Comparison of ENCODE assay signal across 14 cellular contexts in the genomic region with DNA sequence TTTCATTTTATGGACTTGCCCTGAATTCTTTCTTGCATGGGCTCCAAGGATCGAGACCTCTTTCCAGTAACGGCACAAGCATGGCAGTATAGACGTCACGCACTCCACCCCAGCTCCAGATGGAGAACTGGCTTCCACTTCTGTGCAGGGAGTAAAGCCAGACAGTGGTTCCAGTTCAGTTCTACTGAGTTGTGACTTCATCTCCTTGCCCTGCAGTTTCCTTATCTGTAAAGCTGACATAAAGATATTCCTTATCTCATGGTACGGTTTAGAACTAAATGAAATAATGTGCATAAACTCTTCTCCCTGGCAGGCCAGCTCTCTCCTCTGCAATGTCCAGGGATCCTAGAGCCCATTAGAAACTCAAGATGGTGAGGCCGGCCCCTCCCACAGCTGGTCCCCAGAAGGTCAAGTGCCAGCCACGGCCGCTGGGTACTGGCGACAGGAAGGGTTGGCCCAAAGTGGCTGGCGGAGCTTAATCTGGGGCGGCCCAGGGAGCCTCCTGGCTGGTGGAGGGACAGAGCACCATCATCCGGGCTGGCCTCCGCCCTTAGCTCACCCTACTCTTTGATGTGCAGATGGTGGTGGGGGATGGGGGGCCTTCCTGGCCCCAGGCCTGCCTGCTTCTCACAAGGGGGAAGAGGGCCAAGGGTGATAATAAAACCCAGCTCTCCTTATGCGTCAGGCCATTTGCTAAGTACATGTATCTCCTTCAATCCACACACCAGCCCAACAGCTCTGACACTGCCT. TPM values are rescaled to one million over a fixed set of nuclear protein-coding genes. Genes with fewer than 3 reads are reported as not detected.
DNase-seq lines count a peak whose midpoint lies in the region; ATAC-seq and TF ChIP-seq lines count a peak whose summit lies in the region.
"Had no signal": no experiment of that assay in that cellular context is flagged by ENCODE, and none has a peak within 500 bp of the region (broad histone marks: within the 10 kb centered on the region; RNA-seq: fewer than 3 reads in every experiment).

No MANE protein-coding gene starts in this region.

- intact Hi-C loops in mucosa of descending colon (cut with DNase I, micrococcal nuclease) (loop anchor here in 1 of 2 donors (10.0 kb wide), 1 partner anchor 72 kb away; no protein-coding TSS in a partner anchor), lower leg skin (cut with DNase I; ENCODE audit: low total_unique reads) (no loop called here)

- no peak overlapping the region for H3K4me3 Mint-ChIP-seq in endodermal cell

- H3K4me1 ChIP-seq in endodermal cell (ENCODE audit: control insufficient read depth, insufficient read depth, low read length) = no peaks in the 10 kb centered on the region
- H3K4me1 ChIP-seq in mucosa of descending colon (ENCODE audit: low read depth) = peaks cover 39% of the 10 kb centered on the region

- DNase-seq in D341Med (ENCODE audit: low spot score) (peak; percentile 14), NCI-H82 (lab: John Stamatoyannopoulos, UW) (peak; percentile 87), endodermal cell (peak; percentile 88), mucosa of descending colon (peak; percentile 46 to 72 (median 64)), NCI-H2227 (lab: John Stamatoyannopoulos, UW; ENCODE audit: unreplicated experiment) (no peak), COLO668 (lab: John Stamatoyannopoulos, UW; ENCODE audit: unreplicated experiment) (no peak), lower leg skin (ENCODE audit: low spot score in 2 of 2) (no peak), brain microvascular endothelial cell (no peak)
- DNase-seq: activated effector memory CD4-positive, alpha-beta T cell treated with anti-CD3 and anti-CD28 coated beads, Interleukin-2, amount 50 U/mL, for 16 hours; DMS79 treated with DMSO at 0.1 percent for 48 hours had no signal

- TF ChIP-seq CTCF in endodermal cell (conservative IDR thresholded peaks at IDR 0.05) (no peak), mucosa of descending colon (IDR thresholded peaks at IDR 0.05) (no peak), lower leg skin (IDR thresholded peaks at IDR 0.05) (no peak), brain microvascular endothelial cell (IDR thresholded peaks at IDR 0.05; ENCODE audit: low read depth, low read length, missing control alignments) (no peak)

- H3K27ac Mint-ChIP-seq in endodermal cell = no peak overlapping the region

- no peak for TF ChIP-seq POLR2A in lower leg skin (IDR thresholded peaks at IDR 0.05)

- peaks cover 10% of the 10 kb centered on the region for H3K27me3 ChIP-seq in endodermal cell (ENCODE audit: control insufficient read depth, insufficient read depth, low read length, poor library complexity, severe bottlenecking)
- no peaks in the 10 kb centered on the region for H3K27me3 ChIP-seq in brain microvascular endothelial cell (replicated peaks)
- H3K27me3 ChIP-seq: dorsolateral prefrontal cortex had no signal

- no peaks in the 10 kb centered on the region for H3K36me3 ChIP-seq in endodermal cell (ENCODE audit: control insufficient read depth, insufficient read depth, low read length)
- no peaks in the 10 kb centered on the region for H3K36me3 ChIP-seq in mucosa of descending colon (ENCODE audit: low read depth)
- peaks cover 13% of the 10 kb centered on the region for H3K36me3 ChIP-seq in brain microvascular endothelial cell (replicated peaks)

- 71 to 76% methylated on average over 8 to 12 of the region's 14 CpGs for WGBS in endodermal cell (ENCODE audit: insufficient coverage in 1 of 2, insufficient read length in 1 of 2), 2 experiments
- 56% methylated on average over 14 of the region's 14 CpGs for WGBS in lower leg skin, 2 donors

- peaks cover 8% of the 10 kb centered on the region for H3K9me3 ChIP-seq in endodermal cell (ENCODE audit: control insufficient read depth, low read length)
- no peaks in the 10 kb centered on the region for H3K9me3 ChIP-seq in mucosa of descending colon

- in situ Hi-C loops in brain microvascular endothelial cell (cut with HindIII; ENCODE audit: low pct_ligation_motif_present, low sequenced_read_pairs) = no loop called here

- H3K4me1 Mint-ChIP-seq in endodermal cell = peaks cover 14% of the 10 kb centered on the region

- H3K27ac ChIP-seq in endodermal cell (ENCODE audit: low read depth, low read length) (no peak overlapping the region), brain microvascular endothelial cell (no peak overlapping the region)
- H3K27ac ChIP-seq: dorsolateral prefrontal cortex, VCaP had no signal

- peaks cover 33% of the 10 kb centered on the region for H3K27me3 Mint-ChIP-seq in endodermal cell (ENCODE audit: insufficient read depth)

- no peak overlapping the region for H3K9ac ChIP-seq in endodermal cell (ENCODE audit: extremely low read depth, low read length, poor library complexity, severe bottlenecking)

- peaks cover 12% of the 10 kb centered on the region for H3K9me3 Mint-ChIP-seq in endodermal cell

- no peak overlapping the region for H3K4me3 ChIP-seq in endodermal cell (ENCODE audit: low read length)
- no peak overlapping the region for H3K4me3 ChIP-seq in mucosa of descending colon
- H3K4me3 ChIP-seq in lower leg skin (ENCODE audit: low read depth, poor library complexity, severe bottlenecking) = no peak overlapping the region
- no peak overlapping the region for H3K4me3 ChIP-seq in brain microvascular endothelial cell (ENCODE audit: low read depth, low read length)
- H3K4me3 ChIP-seq: dorsolateral prefrontal cortex had no signal

- ATAC-seq in mucosa of descending colon = no peak

- peaks cover 3% of the 10 kb centered on the region for H3K36me3 Mint-ChIP-seq in endodermal cell (ENCODE audit: low read depth)

RNA-seq across cellular contexts. Expression of gene MESP2, which starts 7.2 kb away (rescaled TPM):
- total RNA-seq in endodermal cell (1 to 10 TPM in 1 of 2 donors, under 1 TPM in 1; 0.22 to 1.3 TPM), mucosa of descending colon (1 to 10 TPM in 2 of 3 donors, under 1 TPM in 1; 0.79 to 4.7 (median 1.2) TPM), lower leg skin (1 to 10 TPM in 1 of 4 donors, under 1 TPM in 1, not detected in 2; 0.45 to 1.1 TPM)
- polyA plus RNA-seq in endodermal cell (2013, experiment 1 of 2) = 0.68 TPM
- 0.54 TPM for polyA plus RNA-seq in endodermal cell (2013, experiment 2 of 2)
- total RNA-seq: osteocyte, temporal lobe had no signal

RNA-seq across cellular contexts. Expression of gene ANPEP, which starts 31.4 kb away (rescaled TPM):
- total RNA-seq in endodermal cell (1 to 10 TPM in 1 of 2 donors, under 1 TPM in 1; 0.95 to 3.3 TPM), mucosa of descending colon (1,000 to 10,000 TPM in 1 of 3 donors, 100 to 1,000 TPM in 2; 270 to 1,014 (median 289) TPM), lower leg skin (10 to 100 TPM; 14.9 to 67.3 (median 21.6) TPM)
- polyA plus RNA-seq in endodermal cell (2013, experiment 1 of 2) = 2.0 TPM
- polyA plus RNA-seq in endodermal cell (2013, experiment 2 of 2) = 2.2 TPM

RNA-seq across cellular contexts. Expression of gene MESP1, which starts 32.2 kb away (rescaled TPM):
- total RNA-seq in endodermal cell (under 1 TPM in 1 of 2 donors, not detected in 1; 0.22 TPM), mucosa of descending colon (10 to 100 TPM in 1 of 3 donors, 1 to 10 TPM in 2; 4.6 to 10.2 (median 8.5) TPM), lower leg skin (1 to 10 TPM in 3 of 4 donors, under 1 TPM in 1; 0.61 to 1.7 (median 1.3) TPM)
- polyA plus RNA-seq in endodermal cell (2013, experiment 1 of 2) = 0.71 TPM
- polyA plus RNA-seq in endodermal cell (2013, experiment 2 of 2) = 1.6 TPM

Comparison
In these comparisons a context has a peak if more than half of its experiments do, and no peak if none do; other contexts are left out.
1. DNase-seq: peak in D341Med (single experiment), NCI-H82 (single experiment), endodermal cell (single experiment) and mucosa of descending colon (3 of 3); none in NCI-H2227 (single experiment), COLO668 (single experiment), lower leg skin (0 of 2) and brain microvascular endothelial cell (single experiment).